ENCODE assay signal across 8 cellular contexts in the genomic region with DNA sequence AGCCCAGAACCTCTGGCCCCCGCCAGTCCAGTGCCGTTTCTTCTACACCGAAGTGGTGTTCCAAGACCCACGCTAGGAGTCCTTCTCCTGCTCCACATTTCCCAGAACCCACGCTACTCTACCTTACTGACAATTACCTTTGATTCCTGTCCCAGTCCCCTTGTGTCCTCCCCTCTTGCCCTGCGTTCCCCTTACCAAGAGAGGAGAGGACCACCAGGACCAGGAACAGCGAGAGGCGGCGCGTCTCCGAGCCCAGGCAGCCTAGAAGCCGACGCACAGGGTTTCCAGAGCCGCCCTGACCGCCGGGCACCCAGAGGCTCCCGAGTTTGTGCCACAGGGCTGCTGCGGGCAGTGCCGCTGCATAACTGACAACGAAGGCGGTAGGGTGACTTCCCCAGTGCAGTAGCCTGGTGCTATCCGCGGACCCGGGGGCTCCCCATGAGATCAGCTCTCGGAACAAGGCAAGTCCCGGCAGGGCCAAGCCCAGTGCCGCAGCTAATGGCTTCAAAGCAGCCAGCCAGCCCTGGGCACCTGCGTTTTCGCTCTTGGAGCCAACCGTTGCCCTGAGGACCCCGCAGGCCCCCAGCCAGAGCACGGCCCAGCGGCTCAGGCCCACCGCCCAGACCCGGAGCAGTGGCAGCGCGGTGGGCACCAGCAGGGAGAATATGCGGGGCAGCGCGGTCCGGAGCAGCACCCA. TPM values are rescaled to one million over a fixed set of nuclear protein-coding genes. Genes with fewer than 3 reads are reported as not detected.
DNase-seq lines count a peak whose midpoint lies in the region; ATAC-seq and TF ChIP-seq lines count a peak whose summit lies in the region.

No MANE protein-coding gene starts in this region.

- peaks cover 4% of the 10 kb centered on the region; the same call in 1 of the 2 replicates for H3K36me3 ChIP-seq in Panc1 (ENCODE audit: control insufficient read depth, insufficient read depth, low read length)
- peaks cover 0 to 43% of the 10 kb centered on the region in 2 donors for H3K36me3 ChIP-seq in gastroesophageal sphincter
- H3K36me3 ChIP-seq in neural progenitor cell, result no peaks in the 10 kb centered on the region
- peaks cover 0 to 8% of the 10 kb centered on the region in 2 donors for H3K36me3 ChIP-seq in aorta (ENCODE audit: control insufficient read depth in 1 of 2, insufficient read depth in 2 of 2, low read length in 1 of 2)

- H4K20me1 ChIP-seq in neural progenitor cell (ENCODE audit: low read depth), result no peaks in the 10 kb centered on the region

- H3K9me3 ChIP-seq in Panc1 (ENCODE audit: control insufficient read depth, insufficient read depth, low read depth, low read length), result no peaks in the 10 kb centered on the region
- H3K9me3 ChIP-seq in gastroesophageal sphincter, result no peaks in the 10 kb centered on the region
- no peaks in the 10 kb centered on the region for H3K9me3 ChIP-seq in neural progenitor cell (ENCODE audit: low read depth)
- no peaks in the 10 kb centered on the region for H3K9me3 ChIP-seq in aorta (ENCODE audit: control insufficient read depth, low read length)

- POLR2A ChIA-PET in Panc1 (lab: Charles Lee), result interaction anchor here (0.6 to 1.3 kb wide), 2 partner anchors 15 to 24 kb away, joined by 3 to 4 read pairs; a partner anchor contains a TSS

- H3K27ac ChIP-seq in Panc1 (ENCODE audit: low read length) (peak overlapping the region; percentile 92), gastroesophageal sphincter (peak overlapping the region; percentile 91 to 99 (median 98)), neural progenitor cell (no peak overlapping the region), aorta (ENCODE audit: low read depth in 1 of 2, low read length in 2 of 2) (peak overlapping the region; percentile 58 to 87)

- no peak for TF ChIP-seq EP300 in gastroesophageal sphincter (IDR thresholded peaks at IDR 0.05)

- H3K9ac ChIP-seq in neural progenitor cell, result no peak overlapping the region

- H3K27me3 Mint-ChIP-seq in activated naive CD4-positive, alpha-beta T cell treated with anti-CD3 and anti-CD28 coated beads, Interleukin-2, amount 50 U/mL, for 24 hours, result no peaks in the 10 kb centered on the region
- H3K27me3 Mint-ChIP-seq in neural progenitor cell (ENCODE audit: insufficient read depth, low read depth), result peaks cover 80% of the 10 kb centered on the region

- DNase-seq in NCI-H2227 (lab: John Stamatoyannopoulos, UW; ENCODE audit: unreplicated experiment) (peak; percentile 22), NCI-H2227 treated with DMSO at 0.1 percent for 48 hours (lab: John Stamatoyannopoulos, UW) (no peak), Panc1 (ENCODE audit: low read depth, low spot score) (no peak), neural progenitor cell (ENCODE audit: low spot score) (peak; percentile 54), aorta (peak; percentile 75 to 86)

- no peaks in the 10 kb centered on the region for H3K9me3 Mint-ChIP-seq in activated naive CD4-positive, alpha-beta T cell treated with anti-CD3 and anti-CD28 coated beads, Interleukin-2, amount 50 U/mL, for 24 hours
- H3K9me3 Mint-ChIP-seq in neural progenitor cell, result peaks cover 3% of the 10 kb centered on the region

- no peaks in the 10 kb centered on the region for H3K79me2 ChIP-seq in neural progenitor cell (ENCODE audit: low read depth)

- peak overlapping the region; percentile 85 for H3K4me2 ChIP-seq in neural progenitor cell

- in situ Hi-C loops in Panc1 (cut with HindIII; ENCODE audit: low pct_unique_long_range_greater_than_20kb, low sequenced_read_pairs), result no loop called here

- H3K4me3 Mint-ChIP-seq in activated naive CD4-positive, alpha-beta T cell treated with anti-CD3 and anti-CD28 coated beads, Interleukin-2, amount 50 U/mL, for 24 hours, result peak overlapping the region; percentile 100
- peak overlapping the region; percentile 81 for H3K4me3 Mint-ChIP-seq in neural progenitor cell

- 0% methylated on average over 5 of the region's 41 CpGs; no CpG with 5 or more reads in 1 of the 2 donors for WGBS in gastroesophageal sphincter (ENCODE audit: low coverage in 1 of 2), 2 donors
- WGBS in aorta, 2 donors, result 0% methylated on average over 40 to 41 of the region's 41 CpGs

- peaks cover 9% of the 10 kb centered on the region for H3K4me1 ChIP-seq in Panc1 (ENCODE audit: control insufficient read depth, insufficient read depth, low read length)
- H3K4me1 ChIP-seq in gastroesophageal sphincter, result peaks cover 3 to 46% (median 20%) of the 10 kb centered on the region in 3 donors
- no peaks in the 10 kb centered on the region for H3K4me1 ChIP-seq in neural progenitor cell
- no peaks in the 10 kb centered on the region for H3K4me1 ChIP-seq in aorta (ENCODE audit: control insufficient read depth in 1 of 2, insufficient read depth in 2 of 2, low read length in 2 of 2)

- ATAC-seq in HG02870 (IDR thresholded peaks at IDR 0.05; ENCODE audit: unreplicated experiment), result peak; percentile 33
- peak; percentile 39 for ATAC-seq in Panc1
- peak; percentile 15 for ATAC-seq in gastroesophageal sphincter
- ATAC-seq in aorta (ENCODE audit: low FRiP score), result peak; percentile 54

- intact Hi-C loops in Panc1 (cut with micrococcal nuclease; ENCODE audit: unreplicated experiment) (no loop called here), aorta (cut with DNase I) (no loop called here)

- no TSS peak for BruUV-seq in Panc1 (replicated peaks; lab: Mats Ljungman, UMichigan)

- no peak for TF ChIP-seq CTCF in Panc1 (IDR thresholded peaks at IDR 0.05)
- TF ChIP-seq CTCF in gastroesophageal sphincter (IDR thresholded peaks at IDR 0.05), result no peak
- TF ChIP-seq CTCF in neural progenitor cell (IDR thresholded peaks at IDR 0.05), result no peak

- H2AFZ ChIP-seq in neural progenitor cell (replicated peaks), result peak overlapping the region; percentile 86

- no peak for TF ChIP-seq POLR2A in gastroesophageal sphincter (IDR thresholded peaks at IDR 0.05)

- H3K4me1 Mint-ChIP-seq in activated naive CD4-positive, alpha-beta T cell treated with anti-CD3 and anti-CD28 coated beads, Interleukin-2, amount 50 U/mL, for 24 hours, result peaks cover 67% of the 10 kb centered on the region
- peaks cover 8% of the 10 kb centered on the region for H3K4me1 Mint-ChIP-seq in neural progenitor cell

- H3F3A ChIP-seq in neural progenitor cell (ENCODE audit: low read depth), result peaks cover 5% of the 10 kb centered on the region

- CTCF ChIA-PET in Panc1 (lab: Charles Lee), result interaction anchor here (0.8 to 3.9 kb wide), 5 partner anchors 8 to 41 kb away, joined by 3 to 47 read pairs (median 4); a partner anchor contains a TSS

- peak overlapping the region; percentile 77 to 79 for H3K4me3 ChIP-seq in Panc1 (ENCODE audit: low read depth in 2 of 2, low read length in 2 of 2)
- peak overlapping the region; percentile 83 to 85 for H3K4me3 ChIP-seq in gastroesophageal sphincter
- peak overlapping the region; percentile 56 for H3K4me3 ChIP-seq in neural progenitor cell
- H3K4me3 ChIP-seq in aorta (ENCODE audit: low read length in 2 of 2), result peak overlapping the region; percentile 54 to 69

- H3K36me3 Mint-ChIP-seq in activated naive CD4-positive, alpha-beta T cell treated with anti-CD3 and anti-CD28 coated beads, Interleukin-2, amount 50 U/mL, for 24 hours, result peaks cover 56% of the 10 kb centered on the region
- no peaks in the 10 kb centered on the region for H3K36me3 Mint-ChIP-seq in neural progenitor cell

- H3K27me3 ChIP-seq in Panc1 (ENCODE audit: control insufficient read depth, insufficient read depth, low read length), result no peaks in the 10 kb centered on the region
- H3K27me3 ChIP-seq in gastroesophageal sphincter, result no peaks in the 10 kb centered on the region
- peaks cover 66% of the 10 kb centered on the region for H3K27me3 ChIP-seq in neural progenitor cell
- H3K27me3 ChIP-seq in aorta (ENCODE audit: control insufficient read depth in 1 of 2, insufficient read depth in 2 of 2, low read length in 1 of 2), result no peaks in the 10 kb centered on the region

- H3K27ac Mint-ChIP-seq in activated naive CD4-positive, alpha-beta T cell treated with anti-CD3 and anti-CD28 coated beads, Interleukin-2, amount 50 U/mL, for 24 hours, result peak overlapping the region; percentile 99
- no peak overlapping the region for H3K27ac Mint-ChIP-seq in neural progenitor cell

RNA-seq across cellular contexts. Expression of a gene that starts 0.5 kb away (rescaled TPM):
- total RNA-seq in Panc1 (2021; ENCODE audit: unreplicated experiment), result 74.7 TPM
- 70.5 TPM for polyA plus RNA-seq in Panc1 (2012; ENCODE audit: insufficient read length)
- total RNA-seq in gastroesophageal sphincter, result 10 to 100 TPM; 24.6 to 41.8 (median 26.5) TPM
- 6.2 and 6.5 TPM in 2 replicates for total RNA-seq in neural progenitor cell (ENCODE audit: low replicate concordance)
- total RNA-seq in aorta, result 10 to 100 TPM; 39.4 to 42.1 TPM
- polyA plus RNA-seq in aorta, result 10 to 100 TPM; 14.4 to 48.3 TPM

RNA-seq across cellular contexts. Expression of a gene that starts 1.0 kb away (rescaled TPM):
- total RNA-seq in Panc1 (2021; ENCODE audit: unreplicated experiment) (41.5 TPM), gastroesophageal sphincter (10 to 100 TPM; 12.9 to 19.7 (median 15.8) TPM), neural progenitor cell (ENCODE audit: low replicate concordance) (not detected in 2 replicates), aorta (10 to 100 TPM; 24.9 to 42.8 TPM)
- 46.9 TPM for polyA plus RNA-seq in Panc1 (2012; ENCODE audit: insufficient read length)
- 10 to 100 TPM; 27.9 to 38.8 TPM for polyA plus RNA-seq in aorta

RNA-seq across cellular contexts. Expression of a gene that starts 9.1 kb away (rescaled TPM):
- total RNA-seq in Panc1 (2021; ENCODE audit: unreplicated experiment), result 43.8 TPM
- polyA plus RNA-seq in Panc1 (2012; ENCODE audit: insufficient read length), result 37.8 TPM
- total RNA-seq in gastroesophageal sphincter, result 10 to 100 TPM; 20.2 to 49.9 (median 36.7) TPM
- total RNA-seq in neural progenitor cell (ENCODE audit: low replicate concordance), result 2.0 and 2.2 TPM in 2 replicates
- 10 to 100 TPM; 40.8 to 58.4 TPM for total RNA-seq in aorta
- 10 to 100 TPM; 59.6 to 69.7 TPM for polyA plus RNA-seq in aorta

RNA-seq across cellular contexts. Expression of a gene that starts 14.5 kb away (rescaled TPM):
- 93.6 TPM for total RNA-seq in Panc1 (2021; ENCODE audit: unreplicated experiment)
- 112 TPM for polyA plus RNA-seq in Panc1 (2012; ENCODE audit: insufficient read length)
- 10 to 100 TPM in 3 of 4 donors, 1 to 10 TPM in 1; 6.9 to 16.0 (median 11.1) TPM for total RNA-seq in gastroesophageal sphincter
- 2.8 and 2.9 TPM in 2 replicates for total RNA-seq in neural progenitor cell (ENCODE audit: low replicate concordance)
- total RNA-seq in aorta, result 10 to 100 TPM; 26.5 to 48.1 TPM
- polyA plus RNA-seq in aorta, result 10 to 100 TPM in 1 of 2 donors, 1 to 10 TPM in 1; 2.5 to 25.6 TPM

RNA-seq across cellular contexts. Expression of a gene that starts 36.2 kb away (rescaled TPM):
- total RNA-seq in Panc1 (2021; ENCODE audit: unreplicated experiment), result 0.39 TPM
- not detected for polyA plus RNA-seq in Panc1 (2012; ENCODE audit: insufficient read length)
- total RNA-seq in gastroesophageal sphincter, result under 1 TPM in 2 of 4 donors, not detected in 2; 0.37 to 0.40 TPM
- 2.6 TPM in 1 of 2 replicates, not detected in the other for total RNA-seq in neural progenitor cell (ENCODE audit: low replicate concordance)
- total RNA-seq in aorta, result 1 to 10 TPM in 1 of 2 donors, under 1 TPM in 1; 0.62 to 2.8 TPM
- polyA plus RNA-seq in aorta, result under 1 TPM in 1 of 2 donors, not detected in 1; 0.26 TPM

Comparison
In these comparisons a context has a peak if more than half of its experiments do, and no peak if none do; other contexts are left out.
1. DNase-seq: peak in NCI-H2227 (single experiment), neural progenitor cell (single experiment) and aorta (2 of 2); none in NCI-H2227 treated with DMSO at 0.1 percent for 48 hours (single experiment) and Panc1 (single experiment).
2. RNA of a gene that starts 1.0 kb away (total RNA-seq): 24.9 to 42.8 TPM in aorta, 41.5 TPM in Panc1 (single experiment) and 12.9 to 19.7 TPM in gastroesophageal sphincter; not detected in neural progenitor cell; every median in the first group is over 10 times any median in the second.
3. Peak in every context shown above with its lines, with median percentiles within 50 percentile points of each other: ATAC-seq and H3K4me3 ChIP-seq.